Comparison of ENCODE assay signal across 15 cellular contexts in genomic region chr3:158771018-158771350, GRCh38. TPM values are rescaled to one million over a fixed set of nuclear protein-coding genes. Genes with fewer than 3 reads are reported as not detected.
"Had no signal": no experiment of that assay in that cellular context is flagged by ENCODE, and none has a peak within 500 bp of the region (broad histone marks: within the 10 kb centered on the region; RNA-seq: fewer than 3 reads in every experiment).

No MANE protein-coding gene starts in this region.

- DNase-seq: activated CD4-positive, alpha-beta T cell treated with anti-CD3 and anti-CD28 coated beads, Interleukin-2, amount 50 U/mL, for 4 hours; activated effector memory CD4-positive, alpha-beta T cell treated with anti-CD3 and anti-CD28 coated beads, Interleukin-2, amount 50 U/mL, for 16 hours; activated T-cell treated with anti-CD3 and anti-CD28 coated beads, Interleukin-2, amount 50 U/mL, for 4 hours; aorta; dorsolateral prefrontal cortex; hippocampal formation; naive thymus-derived CD4-positive, alpha-beta T cell; right lobe of liver; stimulated activated CD4-positive, alpha-beta T cell treated with anti-CD3 and anti-CD28 coated beads, Interleukin-2, amount 100 ng/mL, for 24 hours; stimulated activated naive B cell treated with anti-CD40 and anti-IgM and Interleukin-4, amounts not matched to agents 10 μg/mL and 1 μg/mL and 100 μg/mL, for 72 hours; trophoblast cell had no signal

- H3K27me3 ChIP-seq: dorsolateral prefrontal cortex, neutrophil, right lobe of liver had no signal

- H3K27ac ChIP-seq: dorsolateral prefrontal cortex, neutrophil, right lobe of liver had no signal

- ATAC-seq: activated CD4-positive, CD25-positive, alpha-beta regulatory T cell treated with anti-CD3 and anti-CD28 coated beads, Interleukin-2, amount 50 U/mL, for 24 hours; activated T-cell treated with anti-CD3 and anti-CD28 coated beads, Interleukin-2, amount 50 U/mL, for 4 hours; naive thymus-derived CD4-positive, alpha-beta T cell; right lobe of liver; stimulated activated naive B cell treated with anti-CD40 and anti-IgM and Interleukin-4, amounts not matched to agents 10 μg/mL and 1 μg/mL and 100 μg/mL, for 72 hours had no signal

- H3K4me3 ChIP-seq: dorsolateral prefrontal cortex, lung, right lobe of liver had no signal

- H3K9me3 ChIP-seq: neutrophil, right lobe of liver had no signal

- H3K36me3 ChIP-seq: neutrophil, right lobe of liver had no signal

RNA-seq across cellular contexts. Expression of gene RARRES1, which starts 38.7 kb away (rescaled TPM):
- total RNA-seq: activated T-cell treated with anti-CD3 and anti-CD28 coated beads, Interleukin-2, amount 50 U/mL, for 4 hours; naive thymus-derived CD4-positive, alpha-beta T cell; T-helper 2 cell treated with Interferon-gamma antibody and Interleukin-4, amounts not matched to agents 100 ng/mL and 5 ng/mL, for 36 hours had no signal
- polyA plus RNA-seq: naive thymus-derived CD4-positive, alpha-beta T cell had no signal
